In the genomic region with DNA sequence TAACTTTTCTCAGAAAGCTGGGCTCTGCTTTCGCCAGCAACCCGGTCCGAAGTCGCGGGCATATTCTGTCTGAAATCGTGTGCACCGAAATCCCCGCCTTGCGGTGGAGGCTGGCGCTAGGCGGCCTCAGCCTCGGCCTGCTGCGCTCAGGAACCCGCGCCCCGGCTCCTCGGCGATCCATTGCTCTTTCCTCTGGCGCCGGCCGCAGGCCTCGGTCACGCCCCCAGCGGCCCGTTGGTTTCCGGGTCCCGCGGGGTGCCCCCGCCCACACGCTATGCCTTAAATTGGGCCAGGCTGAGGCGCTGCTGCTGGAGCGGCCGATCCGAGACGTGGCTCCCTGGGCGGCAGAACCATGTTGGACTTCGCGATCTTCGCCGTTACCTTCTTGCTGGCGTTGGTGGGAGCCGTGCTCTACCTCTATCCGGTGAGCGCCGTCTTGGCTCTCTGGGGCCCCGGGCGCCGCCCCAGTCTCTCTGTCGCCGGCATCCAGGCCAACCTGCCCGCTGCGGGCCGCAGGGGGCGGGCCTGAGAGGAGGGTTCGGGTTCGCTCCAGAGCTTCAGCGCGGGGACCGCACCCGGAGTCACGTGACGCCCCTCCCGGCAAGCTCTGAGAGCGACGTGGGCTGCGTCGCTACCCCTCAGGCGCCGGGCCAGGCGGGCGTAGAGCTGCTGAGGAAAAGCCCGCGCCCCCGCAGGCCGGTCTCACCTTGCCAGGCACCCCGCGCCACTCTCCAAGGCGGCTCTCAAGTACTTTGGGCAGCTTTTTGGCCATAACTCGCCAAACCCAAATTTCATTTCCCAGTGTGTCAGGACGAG, we compare ENCODE assay signal across 8 cellular contexts. TPM values are rescaled to one million over a fixed set of nuclear protein-coding genes. Genes with fewer than 3 reads are reported as not detected.
DNase-seq lines count a peak whose midpoint lies in the region; ATAC-seq and TF ChIP-seq lines count a peak whose summit lies in the region.

A gene with protein sequence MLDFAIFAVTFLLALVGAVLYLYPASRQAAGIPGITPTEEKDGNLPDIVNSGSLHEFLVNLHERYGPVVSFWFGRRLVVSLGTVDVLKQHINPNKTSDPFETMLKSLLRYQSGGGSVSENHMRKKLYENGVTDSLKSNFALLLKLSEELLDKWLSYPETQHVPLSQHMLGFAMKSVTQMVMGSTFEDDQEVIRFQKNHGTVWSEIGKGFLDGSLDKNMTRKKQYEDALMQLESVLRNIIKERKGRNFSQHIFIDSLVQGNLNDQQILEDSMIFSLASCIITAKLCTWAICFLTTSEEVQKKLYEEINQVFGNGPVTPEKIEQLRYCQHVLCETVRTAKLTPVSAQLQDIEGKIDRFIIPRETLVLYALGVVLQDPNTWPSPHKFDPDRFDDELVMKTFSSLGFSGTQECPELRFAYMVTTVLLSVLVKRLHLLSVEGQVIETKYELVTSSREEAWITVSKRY (plus strand): TSS at position 308 of the 816 bp plus-strand sequence. CDS start 45 bp downstream, at position 353.

- H3K36me3 Mint-ChIP-seq in IgD-negative memory B cell = peaks cover 8% of the 10 kb centered on the region

- peak within 1 kb of the TSS; percentile 94 to 98 (median 96) for H3K4me3 Mint-ChIP-seq in IgD-negative memory B cell

- peak; percentile 91 for DNase-seq in DMS153 (lab: John Stamatoyannopoulos, UW)
- DNase-seq in OCI-M1 (lab: John Stamatoyannopoulos, UW) = peak; percentile 98
- peak; percentile 91 for DNase-seq in activated T-cell treated with anti-CD3 and anti-CD28 coated beads for 4 hours
- peak; percentile 38 for DNase-seq in epithelial cell of proximal tubule (ENCODE audit: low read depth)
- peak; percentile 98 for DNase-seq in stimulated activated CD8-positive, alpha-beta memory T cell treated with anti-CD3 and anti-CD28 coated beads, Interleukin-4, amount 100 ng/mL, for 48 hours

- peak within 1 kb of the TSS; percentile 89 for H3K4me3 ChIP-seq in epithelial cell of proximal tubule (ENCODE audit: low read depth, low read length)
- H3K4me3 ChIP-seq in mucosa of rectum (ENCODE audit: low read length in 2 of 2) = peak within 1 kb of the TSS; percentile 96 to 97

- peaks cover 15 to 22% (median 18%) of the 10 kb centered on the region in 3 donors for H3K4me1 Mint-ChIP-seq in IgD-negative memory B cell

- H3K27ac ChIP-seq in mucosa of rectum (ENCODE audit: low read depth in 2 of 2, low read length in 2 of 2) = peak within 1 kb of the TSS; percentile 99

- peak; percentile 36 for TF ChIP-seq CTCF in epithelial cell of proximal tubule (conservative IDR thresholded peaks at IDR 0.05; ENCODE audit: low read depth, low read length)

- H3K27me3 Mint-ChIP-seq in IgD-negative memory B cell = no peaks in the 10 kb centered on the region

- H3K4me1 ChIP-seq in mucosa of rectum (ENCODE audit: control insufficient read depth in 2 of 2, insufficient read depth in 2 of 2, low read length in 2 of 2) = peaks cover 6 to 7% of the 10 kb centered on the region in 2 donors

- peaks cover 0 to 3% (median 0%) of the 10 kb centered on the region in 3 donors for H3K9me3 Mint-ChIP-seq in IgD-negative memory B cell

- H3K9ac ChIP-seq in mucosa of rectum (ENCODE audit: low read depth in 1 of 2, low read length in 2 of 2) = peak within 1 kb of the TSS; percentile 91 to 96

- peak within 1 kb of the TSS; percentile 96 to 98 (median 97) for H3K27ac Mint-ChIP-seq in IgD-negative memory B cell

- H3K9me3 ChIP-seq in mucosa of rectum (ENCODE audit: control insufficient read depth in 2 of 2, low read length in 2 of 2) = no peaks in the 10 kb centered on the region

- H3K27me3 ChIP-seq in mucosa of rectum (ENCODE audit: control insufficient read depth in 2 of 2, insufficient read depth in 2 of 2, low read length in 2 of 2) = no peaks in the 10 kb centered on the region

- no peaks in the 10 kb centered on the region for H3K36me3 ChIP-seq in mucosa of rectum (ENCODE audit: control insufficient read depth in 2 of 2, insufficient read depth in 2 of 2, low read length in 2 of 2)

- peak; percentile 89 for ATAC-seq in GM21529 (IDR thresholded peaks at IDR 0.05; ENCODE audit: unreplicated experiment)

RNA-seq across cellular contexts. Expression of the gene that starts here (rescaled TPM):
- polyA plus RNA-seq in IgD-negative memory B cell = 34.9 TPM
- 11.1 and 13.2 TPM in 2 replicates for total RNA-seq in epithelial cell of proximal tubule

Comparison
In these comparisons a context has a peak if more than half of its experiments do, and no peak if none do; other contexts are left out.
1. Peak in every context shown above with its lines: DNase-seq, ATAC-seq, H3K4me3 ChIP-seq and H3K27ac ChIP-seq.
2. DNase-seq: peak in every context shown above with its lines; median percentile 98 in OCI-M1; 98 in stimulated activated CD8-positive, alpha-beta memory T cell treated with anti-CD3 and anti-CD28 coated beads, Interleukin-4, amount 100 ng/mL, for 48 hours; 91 in DMS153; 91 in activated T-cell treated with anti-CD3 and anti-CD28 coated beads for 4 hours; 38 in epithelial cell of proximal tubule.